Comparison of ENCODE assay signal across 25 cellular contexts in genomic region chr15:89745768-89746167, GRCh38. TPM values are rescaled to one million over a fixed set of nuclear protein-coding genes. Genes with fewer than 3 reads are reported as not detected.
"Had no signal": no experiment of that assay in that cellular context is flagged by ENCODE, and none has a peak within 500 bp of the region (broad histone marks: within the 10 kb centered on the region; RNA-seq: fewer than 3 reads in every experiment).

No MANE protein-coding gene starts in this region.

- H3K27me3 ChIP-seq: MG63, SJSA1 had no signal

- H3K9me3 ChIP-seq: MG63, SJSA1 had no signal

- H3K4me3 ChIP-seq: MG63, SJSA1, SK-N-MC had no signal

- H3K27ac ChIP-seq: HL-60, SJSA1, SK-N-MC had no signal

- H3K36me3 ChIP-seq: MG63, SJSA1 had no signal

- DNase-seq: Karpas-422, KG1, MG63, NCI-H1092, NCI-H1105 treated with DMSO at 0.1 percent for 48 hours, NCI-H1417 treated with DMSO at 0.1 percent for 48 hours, NCI-H146, NCI-H1694 treated with DMSO at 0.1 percent for 48 hours, NCI-H1930, NCI-H2081 treated with DMSO at 0.1 percent for 48 hours, NCI-H2171, NCI-H226, NCI-H446, NCI-H510A, NCI-H524 treated with DMSO at 0.1 percent for 48 hours, NCI-H69, NCI-H774, PC-3, Right ventricle myocardium superior, SIG-M5 had no signal

- ATAC-seq: Panc1, PC-3 had no signal

RNA-seq across cellular contexts. Expression of gene MESP2, which starts 30.4 kb away (rescaled TPM):
- total RNA-seq: OCI-LY7, SJSA1 had no signal
